8 cellular contexts compared by ENCODE assay signal in genomic region chr5:176389114-176389768, GRCh38.
DNase-seq lines count a peak whose midpoint lies in the region; ATAC-seq, FAIRE-seq and TF ChIP-seq lines count a peak whose summit lies in the region.

No MANE protein-coding gene starts in this region.

- no peaks in the 10 kb centered on the region for H3K9me3 ChIP-seq in adipocyte (ENCODE audit: control insufficient read depth, low read length)

- H3K9me3 Mint-ChIP-seq in stimulated activated naive CD8-positive, alpha-beta T cell treated with anti-CD3 and anti-CD28 coated beads, Interleukin-15, Interleukin-2, amounts not matched to agents 100 ng/mL and 50 ng/mL, for 24 hours, result no peaks in the 10 kb centered on the region

- H3K27me3 ChIP-seq in HL-60 (ENCODE audit: insufficient read depth, poor library complexity, severe bottlenecking), result no peaks in the 10 kb centered on the region
- H3K27me3 ChIP-seq in adipocyte (replicated peaks; ENCODE audit: control insufficient read depth, insufficient read depth, low read length), result no peaks in the 10 kb centered on the region

- peak overlapping the region; percentile 97 for H3K27ac ChIP-seq in HL-60 (replicated peaks)

- DNase-seq in D721Med (ENCODE audit: insufficient read length, low spot score) (peak; percentile 90), HL-60 (ENCODE audit: low read depth in 1 of 2, low spot score in 1 of 2) (no peak), adipocyte (ENCODE audit: low read depth) (no peak), iPS-NIHi11 (ENCODE audit: low spot score) (peak; percentile 97), NCI-H82 (lab: John Stamatoyannopoulos, UW) (no peak), cerebellar cortex (ENCODE audit: low spot score) (no peak)

- peaks cover 54% of the 10 kb centered on the region for H3K36me3 ChIP-seq in adipocyte (ENCODE audit: control insufficient read depth, insufficient read depth, low read length, severe bottlenecking)

- H3K4me3 ChIP-seq in HL-60 (replicated peaks; ENCODE audit: insufficient read depth, low read length), result peak overlapping the region; percentile 91
- peak overlapping the region; percentile 91 for H3K4me3 ChIP-seq in adipocyte (ENCODE audit: low read length)

- peak overlapping the region; percentile 99 for H3K27ac Mint-ChIP-seq in stimulated activated naive CD8-positive, alpha-beta T cell treated with anti-CD3 and anti-CD28 coated beads, Interleukin-15, Interleukin-2, amounts not matched to agents 100 ng/mL and 50 ng/mL, for 24 hours

- H3K36me3 Mint-ChIP-seq in stimulated activated naive CD8-positive, alpha-beta T cell treated with anti-CD3 and anti-CD28 coated beads, Interleukin-15, Interleukin-2, amounts not matched to agents 100 ng/mL and 50 ng/mL, for 24 hours (ENCODE audit: low read depth), result peaks cover 68% of the 10 kb centered on the region

- H3K9ac ChIP-seq in adipocyte (ENCODE audit: low read length), result peak overlapping the region; percentile 95

- no peak for FAIRE-seq in D721Med (lab: Jason Lieb, UNC)

- ATAC-seq in GM19468 (IDR thresholded peaks at IDR 0.05; ENCODE audit: extremely low read depth, unreplicated experiment), result peak; percentile 1

- H3K4me3 Mint-ChIP-seq in stimulated activated naive CD8-positive, alpha-beta T cell treated with anti-CD3 and anti-CD28 coated beads, Interleukin-15, Interleukin-2, amounts not matched to agents 100 ng/mL and 50 ng/mL, for 24 hours, result peak overlapping the region; percentile 96

- H3K4me1 Mint-ChIP-seq in stimulated activated naive CD8-positive, alpha-beta T cell treated with anti-CD3 and anti-CD28 coated beads, Interleukin-15, Interleukin-2, amounts not matched to agents 100 ng/mL and 50 ng/mL, for 24 hours (ENCODE audit: low read depth), result peaks cover 27% of the 10 kb centered on the region

- TF ChIP-seq CTCF in D721Med (IDR thresholded peaks at IDR 0.05; ENCODE audit: insufficient read depth, missing control alignments) (no peak), HL-60 (IDR thresholded peaks at IDR 0.05; ENCODE audit: insufficient read depth, low read length) (no peak)

- H3K4me1 ChIP-seq in adipocyte (ENCODE audit: control insufficient read depth, insufficient read depth, low read length), result peaks cover 20% of the 10 kb centered on the region

- no peaks in the 10 kb centered on the region for H3K27me3 Mint-ChIP-seq in stimulated activated naive CD8-positive, alpha-beta T cell treated with anti-CD3 and anti-CD28 coated beads, Interleukin-15, Interleukin-2, amounts not matched to agents 100 ng/mL and 50 ng/mL, for 24 hours

Comparison
In these comparisons a context has a peak if more than half of its experiments do, and no peak if none do; other contexts are left out.
1. DNase-seq: peak in D721Med (single experiment) and iPS-NIHi11 (single experiment); none in HL-60 (0 of 2), adipocyte (single experiment), NCI-H82 (single experiment) and cerebellar cortex (single experiment).